1 cellular context compared by ENCODE assay signal in genomic region chr19:8849232-8849631, GRCh38.
TF ChIP-seq lines count a peak whose summit lies in the region.

No MANE protein-coding gene starts in this region.

TF ChIP-seq in K562, 482 proteins besides CTCF, POLR2A, EP300 and RAD21:
- TF ChIP-seq PBX2 (CRISPR knock-in tag; IDR thresholded peaks at IDR 0.05; ENCODE audit: low read depth) (no peak), PBX2 (tag; conservative IDR thresholded peaks at IDR 0.05; ENCODE audit: low read depth) (peak; percentile 84), MEIS2 (IDR thresholded peaks at IDR 0.05; ENCODE audit: partially characterized antibody) (peak; percentile 70), PKNOX1 (IDR thresholded peaks at IDR 0.05) (peak; percentile 69), XRCC3 (IDR thresholded peaks at IDR 0.05) (no peak), ZNF184 (CRISPR knock-in tag; IDR thresholded peaks at IDR 0.05) (no peak), DACH1 (IDR thresholded peaks at IDR 0.05; ENCODE audit: partially characterized antibody) (no peak), ZNF449 (CRISPR knock-in tag; IDR thresholded peaks at IDR 0.05) (no peak), CUX1 (CRISPR knock-in tag; IDR thresholded peaks at IDR 0.05) (peak; percentile 96), ZBTB2 (IDR thresholded peaks at IDR 0.05) (0 out of 2 replicates have a peak, but pooled peaks have one; percentile 30), JUN (IDR thresholded peaks at IDR 0.05; ENCODE audit: borderline replicate concordance, low read depth, low read length) (no peak), JUN (CRISPR knock-in tag; IDR thresholded peaks at IDR 0.05; ENCODE audit: borderline replicate concordance) (no peak)
